Comparison of ENCODE assay signal across 20 cellular contexts in genomic region chr6:37486440-37486839, GRCh38. TPM values are rescaled to one million over a fixed set of nuclear protein-coding genes. Genes with fewer than 3 reads are reported as not detected.
DNase-seq lines count a peak whose midpoint lies in the region; ATAC-seq, FAIRE-seq and TF ChIP-seq lines count a peak whose summit lies in the region.
"Had no signal": no experiment of that assay in that cellular context is flagged by ENCODE, and none has a peak within 500 bp of the region (broad histone marks: within the 10 kb centered on the region; RNA-seq: fewer than 3 reads in every experiment).

No MANE protein-coding gene starts in this region.

- peaks cover 47% of the 10 kb centered on the region for H3K36me3 Mint-ChIP-seq in activated T-cell treated with anti-CD3 and anti-CD28 coated beads, Interleukin-2, amount 50 U/mL, for 24 hours (ENCODE audit: low read depth)
- H3K36me3 Mint-ChIP-seq in CD4-positive, alpha-beta memory T cell, result peaks cover 14 to 33% of the 10 kb centered on the region in 2 donors
- no peaks in the 10 kb centered on the region for H3K36me3 Mint-ChIP-seq in glutamatergic neuron (ENCODE audit: unreplicated experiment)

- H3K27ac ChIP-seq in CD4-positive, alpha-beta memory T cell (ENCODE audit: low read depth, low read length), result no peak overlapping the region
- H3K27ac ChIP-seq: BLaER1 treated with 17β-estradiol and CSF1 and Interleukin-3, amounts not matched to agents 10 nM and 100 nM had no signal

- H3K27ac Mint-ChIP-seq in activated T-cell treated with anti-CD3 and anti-CD28 coated beads, Interleukin-2, amount 50 U/mL, for 24 hours, result peak overlapping the region; percentile 50
- peak overlapping the region; percentile 68 to 97 (median 84) for H3K27ac Mint-ChIP-seq in CD4-positive, alpha-beta memory T cell
- peak overlapping the region; percentile 72 for H3K27ac Mint-ChIP-seq in glutamatergic neuron (ENCODE audit: unreplicated experiment)

- no peak for TF ChIP-seq CTCF in glutamatergic neuron (IDR thresholded peaks at IDR 0.05; ENCODE audit: partially characterized antibody, unreplicated experiment)

- no peaks in the 10 kb centered on the region for H3K9me3 Mint-ChIP-seq in activated T-cell treated with anti-CD3 and anti-CD28 coated beads, Interleukin-2, amount 50 U/mL, for 24 hours
- no peaks in the 10 kb centered on the region for H3K9me3 Mint-ChIP-seq in CD4-positive, alpha-beta memory T cell
- H3K9me3 Mint-ChIP-seq in glutamatergic neuron (ENCODE audit: unreplicated experiment), result peaks cover 13% of the 10 kb centered on the region

- H3K4me3 Mint-ChIP-seq in activated T-cell treated with anti-CD3 and anti-CD28 coated beads, Interleukin-2, amount 50 U/mL, for 24 hours, result no peak overlapping the region
- H3K4me3 Mint-ChIP-seq in CD4-positive, alpha-beta memory T cell, result no peak overlapping the region
- no peak overlapping the region for H3K4me3 Mint-ChIP-seq in glutamatergic neuron (ENCODE audit: unreplicated experiment)

- POLR2A ChIA-PET in CD4-positive, alpha-beta memory T cell (lab: Charles Lee; ENCODE audit: partially characterized antibody), result interaction anchor here (0.8 to 23.5 kb wide), 4 partner anchors 32 to 79 kb away, joined by 3 to 977 read pairs (median 6); no protein-coding TSS in a partner anchor

- intact Hi-C loops in CD4-positive, alpha-beta memory T cell (cut with micrococcal nuclease), result no loop called here
- intact Hi-C loops in sciatic nerve (cut with DNase I), result loop anchor here (10.0 kb wide), 2 partner anchors 78 to 208 kb away; partner anchors contain the start of gene MDGA1

- no peaks in the 10 kb centered on the region for H3K27me3 Mint-ChIP-seq in activated T-cell treated with anti-CD3 and anti-CD28 coated beads, Interleukin-2, amount 50 U/mL, for 24 hours
- no peaks in the 10 kb centered on the region for H3K27me3 Mint-ChIP-seq in CD4-positive, alpha-beta memory T cell
- peaks cover 7% of the 10 kb centered on the region for H3K27me3 Mint-ChIP-seq in glutamatergic neuron (ENCODE audit: unreplicated experiment)

- H3K27me3 ChIP-seq in CD4-positive, alpha-beta memory T cell (ENCODE audit: insufficient read depth, low read length), result no peaks in the 10 kb centered on the region
- H3K27me3 ChIP-seq: BLaER1 treated with 17β-estradiol and CSF1 and Interleukin-3, amounts not matched to agents 10 nM and 100 nM; MG63 had no signal

- peaks cover 57% of the 10 kb centered on the region for H3K4me1 ChIP-seq in CD4-positive, alpha-beta memory T cell (ENCODE audit: insufficient read depth, low read length)

- peaks cover 53% of the 10 kb centered on the region for H3K4me1 Mint-ChIP-seq in activated T-cell treated with anti-CD3 and anti-CD28 coated beads, Interleukin-2, amount 50 U/mL, for 24 hours (ENCODE audit: low read depth)
- H3K4me1 Mint-ChIP-seq in CD4-positive, alpha-beta memory T cell, result peaks cover 26 to 55% (median 44%) of the 10 kb centered on the region in 4 donors
- H3K4me1 Mint-ChIP-seq in glutamatergic neuron (ENCODE audit: low read depth, unreplicated experiment), result peaks cover 59% of the 10 kb centered on the region

- H3K9me3 ChIP-seq in CD4-positive, alpha-beta memory T cell (ENCODE audit: control insufficient read depth in 1 of 2, low read length in 2 of 2), result no peaks in the 10 kb centered on the region
- H3K9me3 ChIP-seq: BLaER1 treated with 17β-estradiol and CSF1 and Interleukin-3, amounts not matched to agents 10 nM and 100 nM; MG63 had no signal

- DNase-seq in activated T-cell treated with anti-CD3 and anti-CD28 coated beads, Interleukin-2, amount 50 U/mL, for 24 hours, result no peak
- no peak for DNase-seq in activated T-cell treated with anti-CD3 and anti-CD28 coated beads, Interleukin-2, amount 50 U/mL, for 1 hour
- DNase-seq in CD4-positive, alpha-beta memory T cell, result no peak
- DNase-seq in glutamatergic neuron (no peak), sciatic nerve (ENCODE audit: low spot score) (peak; percentile 22), occipital lobe (lab: John Stamatoyannopoulos, UW) (no peak), RCC 7860 (ENCODE audit: low spot score) (no peak), H4 (ENCODE audit: low spot score) (no peak)
- DNase-seq: COR-L47, DMS153, GOT3, Karpas-422, MG63, NCI-H1092 treated with DMSO at 0.1 percent for 48 hours, NCI-H2081 treated with DMSO at 0.1 percent for 48 hours, NCI-H510A treated with DMSO at 0.1 percent for 48 hours, NCI-H82, PC-3 had no signal

- H3K36me3 ChIP-seq in CD4-positive, alpha-beta memory T cell (ENCODE audit: insufficient read depth, low read length), result peaks cover 24% of the 10 kb centered on the region

- H3K4me3 ChIP-seq in CD4-positive, alpha-beta memory T cell (ENCODE audit: low read length in 2 of 2), result no peak overlapping the region
- H3K4me3 ChIP-seq: BLaER1 treated with 17β-estradiol and CSF1 and Interleukin-3, amounts not matched to agents 10 nM and 100 nM; MG63 had no signal

- FAIRE-seq in RCC 7860 (lab: Jason Lieb, UNC), result no peak
- FAIRE-seq: GM12892 had no signal

- no peak for ATAC-seq in sciatic nerve
- ATAC-seq: PC-3 had no signal

- CTCF ChIA-PET in CD4-positive, alpha-beta memory T cell (lab: Charles Lee; ENCODE audit: partially characterized antibody), result interaction anchor here (2.0 to 2.8 kb wide), 2 partner anchors 80 to 83 kb away, joined by 7 to 26 read pairs; no protein-coding TSS in a partner anchor

RNA-seq across cellular contexts. Expression of gene CCDC167, which starts 13.3 kb away (rescaled TPM):
- total RNA-seq in CD4-positive, alpha-beta memory T cell, result 10 to 100 TPM; 25.1 to 27.8 TPM
- polyA plus RNA-seq in CD4-positive, alpha-beta memory T cell, result 100 to 1,000 TPM; 151 to 226 TPM
- total RNA-seq in glutamatergic neuron (ENCODE audit: unreplicated experiment) (58.4 TPM), sciatic nerve (10.4 TPM), occipital lobe (11.7 TPM)
- 44.2 and 53.5 TPM in 2 replicates for total RNA-seq in H4 (2014; rRNA removed; shearing (Covaris generic))

RNA-seq across cellular contexts. Expression of gene CMTR1, which starts 53.4 kb away (rescaled TPM):
- total RNA-seq in CD4-positive, alpha-beta memory T cell, result 10 to 100 TPM; 75.0 to 79.1 TPM
- polyA plus RNA-seq in CD4-positive, alpha-beta memory T cell, result 10 to 100 TPM; 28.4 to 32.6 TPM
- total RNA-seq in glutamatergic neuron (ENCODE audit: unreplicated experiment) (61.6 TPM), sciatic nerve (39.3 TPM), occipital lobe (27.8 TPM)
- total RNA-seq in H4 (2014; rRNA removed; shearing (Covaris generic)), result 22.4 and 22.6 TPM in 2 replicates
